In the genomic region with DNA sequence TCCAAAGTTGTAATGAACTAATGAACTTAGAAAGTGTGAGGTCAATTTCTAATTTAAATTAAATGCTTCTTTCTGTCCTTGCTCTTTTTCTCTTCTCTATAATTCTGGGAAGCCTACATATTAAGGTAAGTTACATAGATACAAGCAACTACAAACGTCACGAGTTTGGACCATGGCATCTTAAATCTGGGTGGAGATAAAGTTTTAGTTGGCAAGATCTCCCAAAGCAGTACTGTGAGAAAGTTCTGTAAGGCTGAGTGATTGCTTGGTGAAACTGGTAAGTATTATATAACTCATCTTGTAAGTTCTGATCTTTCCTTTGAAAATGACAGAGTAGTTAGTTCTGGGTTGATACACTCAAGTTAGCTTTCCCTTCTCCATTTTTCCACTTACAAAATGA, we compare ENCODE assay signal across 22 cellular contexts.
DNase-seq lines count a peak whose midpoint lies in the region; ATAC-seq and TF ChIP-seq lines count a peak whose summit lies in the region.
"Had no signal": no experiment of that assay in that cellular context is flagged by ENCODE, and none has a peak within 500 bp of the region (broad histone marks: within the 10 kb centered on the region; RNA-seq: fewer than 3 reads in every experiment).

No MANE protein-coding gene starts in this region.

- peak overlapping the region; percentile 64 for H3K27ac Mint-ChIP-seq in Caco-2 (ENCODE audit: unreplicated experiment)
- no peak overlapping the region for H3K27ac Mint-ChIP-seq in effector memory CD8-positive, alpha-beta T cell
- no peak overlapping the region for H3K27ac Mint-ChIP-seq in activated CD4-positive, alpha-beta memory T cell treated with anti-CD3 and anti-CD28 coated beads for 36 hours
- H3K27ac Mint-ChIP-seq: CD4-positive, CD25-positive, alpha-beta regulatory T cell; IgD-negative memory B cell had no signal

- H3K9me3 ChIP-seq in Caco-2: no peaks in the 10 kb centered on the region
- H3K9me3 ChIP-seq in psoas muscle: no peaks in the 10 kb centered on the region
- H3K9me3 ChIP-seq in sigmoid colon: no peaks in the 10 kb centered on the region
- H3K9me3 ChIP-seq: A549, BE2C, SJSA1 had no signal

- WGBS in psoas muscle, 3 donors: 53 to 79% (median 59%) methylated on average over 2 of the region's 2 CpGs
- WGBS in sigmoid colon, 2 donors: 86 to 88% methylated on average over 2 of the region's 2 CpGs

- H3K27ac ChIP-seq in caudate nucleus (ENCODE audit: low read depth, low read length): peak overlapping the region; percentile 5
- peak overlapping the region; percentile 7 for H3K27ac ChIP-seq in layer of hippocampus (ENCODE audit: low read depth, low read length)
- H3K27ac ChIP-seq in psoas muscle: peak overlapping the region; percentile 5
- no peak overlapping the region for H3K27ac ChIP-seq in sigmoid colon
- H3K27ac ChIP-seq: A549, SJSA1 had no signal

- no peak for TF ChIP-seq EP300 in sigmoid colon (IDR thresholded peaks at IDR 0.05)

- TF ChIP-seq CTCF in Caco-2 (IDR thresholded peaks at IDR 0.05; ENCODE audit: insufficient read depth in 1 of 2, low read depth in 1 of 2, low read length in 1 of 2, severe bottlenecking in 1 of 2, unreplicated experiment in 1 of 2) (no peak), psoas muscle (IDR thresholded peaks at IDR 0.05) (no peak), sigmoid colon (IDR thresholded peaks at IDR 0.05) (no peak)

- ATAC-seq in psoas muscle: no peak
- no peak for ATAC-seq in effector memory CD8-positive, alpha-beta T cell (replicated peaks)
- ATAC-seq: A549, GM12878, Panc1 had no signal

- no peaks in the 10 kb centered on the region for H3K27me3 Mint-ChIP-seq in Caco-2 (ENCODE audit: insufficient read depth, unreplicated experiment)
- H3K27me3 Mint-ChIP-seq in effector memory CD8-positive, alpha-beta T cell: peaks cover 21 to 23% of the 10 kb centered on the region in 2 donors
- peaks cover 3% of the 10 kb centered on the region for H3K27me3 Mint-ChIP-seq in activated CD4-positive, alpha-beta memory T cell treated with anti-CD3 and anti-CD28 coated beads for 36 hours
- H3K27me3 Mint-ChIP-seq: CD4-positive, CD25-positive, alpha-beta regulatory T cell; IgD-negative memory B cell had no signal

- POLR2A ChIA-PET in Caco-2 (lab: Charles Lee): no interaction called here
- POLR2A ChIA-PET in activated CD4-positive, alpha-beta memory T cell treated with anti-CD3 and anti-CD28 coated beads for 36 hours (lab: Charles Lee): no interaction called here

- H3K4me1 ChIP-seq in Caco-2: no peaks in the 10 kb centered on the region
- H3K4me1 ChIP-seq in psoas muscle: peaks cover 22% of the 10 kb centered on the region
- H3K4me1 ChIP-seq in sigmoid colon: peaks cover 0 to 11% (median 5%) of the 10 kb centered on the region in 4 donors
- H3K4me1 ChIP-seq: A549, BE2C, SJSA1 had no signal

- H3K36me3 Mint-ChIP-seq in Caco-2 (ENCODE audit: insufficient read depth, unreplicated experiment): peaks cover 66% of the 10 kb centered on the region
- H3K36me3 Mint-ChIP-seq in effector memory CD8-positive, alpha-beta T cell (ENCODE audit: insufficient read depth): no peaks in the 10 kb centered on the region
- H3K36me3 Mint-ChIP-seq in activated CD4-positive, alpha-beta memory T cell treated with anti-CD3 and anti-CD28 coated beads for 36 hours: no peaks in the 10 kb centered on the region
- H3K36me3 Mint-ChIP-seq: CD4-positive, CD25-positive, alpha-beta regulatory T cell had no signal

- no peaks in the 10 kb centered on the region for H3K9me3 Mint-ChIP-seq in Caco-2 (ENCODE audit: unreplicated experiment)
- no peaks in the 10 kb centered on the region for H3K9me3 Mint-ChIP-seq in effector memory CD8-positive, alpha-beta T cell
- no peaks in the 10 kb centered on the region for H3K9me3 Mint-ChIP-seq in activated CD4-positive, alpha-beta memory T cell treated with anti-CD3 and anti-CD28 coated beads for 36 hours
- H3K9me3 Mint-ChIP-seq: CD4-positive, CD25-positive, alpha-beta regulatory T cell had no signal

- TF ChIP-seq POLR2A in sigmoid colon (IDR thresholded peaks at IDR 0.05): no peak

- H3K4me3 ChIP-seq in Caco-2 (ENCODE audit: low read depth, low read length) (no peak overlapping the region), psoas muscle (no peak overlapping the region), sigmoid colon (no peak overlapping the region)
- H3K4me3 ChIP-seq: A549, GM12878, SJSA1 had no signal

- no TSS peak for BruUV-seq in Caco-2 (replicated peaks; lab: Mats Ljungman, UMichigan)

- H3K27me3 ChIP-seq in Caco-2 (replicated peaks; ENCODE audit: control insufficient read depth, insufficient read depth, low read length) (no peaks in the 10 kb centered on the region), layer of hippocampus (ENCODE audit: control insufficient read depth, insufficient read depth, low read length) (no peaks in the 10 kb centered on the region), psoas muscle (ENCODE audit: insufficient read depth in 3 of 3, low read length in 2 of 3) (no peaks in the 10 kb centered on the region), sigmoid colon (no peaks in the 10 kb centered on the region)
- H3K27me3 ChIP-seq: BE2C, SJSA1 had no signal

- H3K4me3 Mint-ChIP-seq in Caco-2 (ENCODE audit: unreplicated experiment): no peak overlapping the region
- H3K4me3 Mint-ChIP-seq in effector memory CD8-positive, alpha-beta T cell: no peak overlapping the region
- H3K4me3 Mint-ChIP-seq in activated CD4-positive, alpha-beta memory T cell treated with anti-CD3 and anti-CD28 coated beads for 36 hours: no peak overlapping the region
- H3K4me3 Mint-ChIP-seq: CD4-positive, CD25-positive, alpha-beta regulatory T cell; IgD-negative memory B cell had no signal

- H3K4me1 Mint-ChIP-seq in Caco-2 (ENCODE audit: low read depth, unreplicated experiment): no peaks in the 10 kb centered on the region
- no peaks in the 10 kb centered on the region for H3K4me1 Mint-ChIP-seq in effector memory CD8-positive, alpha-beta T cell (ENCODE audit: low read depth in 2 of 2)
- H3K4me1 Mint-ChIP-seq in activated CD4-positive, alpha-beta memory T cell treated with anti-CD3 and anti-CD28 coated beads for 36 hours (ENCODE audit: low read depth): no peaks in the 10 kb centered on the region
- H3K4me1 Mint-ChIP-seq: CD4-positive, CD25-positive, alpha-beta regulatory T cell; IgD-negative memory B cell had no signal

- intact Hi-C loops in Caco-2 (cut with micrococcal nuclease; ENCODE audit: unreplicated experiment) (no loop called here), psoas muscle (cut with DNase I) (loop anchor here in 1 of 2 donors (5.0 to 10.0 kb wide), 2 partner anchors 111 to 137 kb away; a partner anchor contains a TSS), sigmoid colon (cut with DNase I) (no loop called here)
- intact Hi-C loops in activated CD4-positive, alpha-beta memory T cell treated with anti-CD3 and anti-CD28 coated beads for 36 hours (cut with micrococcal nuclease): no loop called here

- no peaks in the 10 kb centered on the region for H3K36me3 ChIP-seq in Caco-2 (ENCODE audit: control insufficient read depth, insufficient read depth, low read length)
- peaks cover 0 to 53% of the 10 kb centered on the region in 2 donors for H3K36me3 ChIP-seq in psoas muscle (ENCODE audit: insufficient read depth in 1 of 2, low read depth in 1 of 2)
- H3K36me3 ChIP-seq in sigmoid colon: peaks cover 0 to 22% (median 0%) of the 10 kb centered on the region in 4 donors

- no peak for DNase-seq in Caco-2
- DNase-seq in caudate nucleus (lab: John Stamatoyannopoulos, UW): no peak
- DNase-seq in psoas muscle: no peak
- no peak for DNase-seq in sigmoid colon
- no peak for DNase-seq in effector memory CD8-positive, alpha-beta T cell
- DNase-seq in AML-193 (lab: John Stamatoyannopoulos, UW): no peak
- no peak for DNase-seq in activated CD4-positive, alpha-beta memory T cell treated with anti-CD3 and anti-CD28 coated beads for 36 hours
- DNase-seq: BE2C; CD4-positive, CD25-positive, alpha-beta regulatory T cell; DMS 273 treated with DMSO at 0.1 percent for 48 hours; DMS79 treated with DMSO at 0.1 percent for 48 hours; H7; NCI-H1105; NCI-H2029 treated with DMSO at 0.1 percent for 48 hours; NCI-H524 treated with DMSO at 0.1 percent for 48 hours; NCI-H82 had no signal

- CTCF ChIA-PET in Caco-2 (lab: Charles Lee): no interaction called here
- CTCF ChIA-PET in activated CD4-positive, alpha-beta memory T cell treated with anti-CD3 and anti-CD28 coated beads for 36 hours (lab: Charles Lee): no interaction called here

Comparison
In these comparisons a context has a peak if more than half of its experiments do, and no peak if none do; other contexts are left out.
1. H3K27ac ChIP-seq: peak in caudate nucleus (single experiment), layer of hippocampus (single experiment) and psoas muscle (single experiment); none in sigmoid colon (0 of 4).